Comparison of ENCODE assay signal across 9 cellular contexts in the genomic region with DNA sequence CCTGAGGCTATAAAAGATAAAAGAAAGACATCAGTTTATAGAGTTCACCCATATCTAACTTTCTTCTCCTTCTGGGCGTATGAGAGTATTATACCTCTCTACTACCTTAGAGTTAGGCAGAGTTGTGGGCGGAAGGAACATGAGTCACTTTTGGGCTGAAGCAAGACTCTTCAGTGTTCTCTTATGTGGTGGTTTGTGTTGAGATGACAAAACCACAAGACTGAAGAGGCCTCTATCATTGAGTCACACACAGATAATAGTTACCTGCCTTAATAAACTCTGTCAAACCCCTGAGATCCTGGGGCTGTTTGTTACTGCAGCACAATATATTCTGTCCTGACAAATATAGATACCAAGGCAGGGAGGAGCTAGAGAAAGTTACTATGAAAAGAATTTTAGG.
A peak's percentile ranks its signal among the peaks of the same experiment; 100 is the strongest.
DNase-seq lines count a peak whose midpoint lies in the region; ATAC-seq and TF ChIP-seq lines count a peak whose summit lies in the region.
"Had no signal": no experiment of that assay in that cellular context is flagged by ENCODE, and none has a peak within 500 bp of the region (broad histone marks: within the 10 kb centered on the region; RNA-seq: fewer than 3 reads in every experiment).

No MANE protein-coding gene starts in this region.

- TF ChIP-seq CTCF in CD14-positive monocyte (IDR thresholded peaks at IDR 0.05) = no peak

- H3K4me3 Mint-ChIP-seq in CD14-positive monocyte = no peak overlapping the region
- H3K4me3 Mint-ChIP-seq: activated naive CD4-positive, alpha-beta T cell treated with anti-CD3 and anti-CD28 coated beads, Interleukin-2, amount 50 U/mL, for 24 hours had no signal

- peak; percentile 59 for DNase-seq in CD14-positive monocyte (ENCODE audit: low spot score)
- peak; percentile 13 for DNase-seq in activated T-helper 9 cell treated with anti-CD3 and anti-CD28 coated beads, Interleukin-2, amount 50 U/mL, for 16 hours (ENCODE audit: low read depth)
- peak in 3 of 4 experiments; percentile 3 to 31 (median 20) for DNase-seq in stimulated activated CD4-positive, alpha-beta T cell treated with anti-CD3 and anti-CD28 coated beads, Interleukin-1b, Interleukin-23, amount 100 ng/mL, for 24 hours (ENCODE audit: low read depth in 4 of 4, low spot score in 1 of 4)
- DNase-seq in sciatic nerve (ENCODE audit: low spot score) = no peak
- DNase-seq in G401 (ENCODE audit: low spot score) = no peak
- DNase-seq in hepatic stellate cell (ENCODE audit: low spot score) = no peak

- no peaks in the 10 kb centered on the region for H3K27me3 Mint-ChIP-seq in CD14-positive monocyte (ENCODE audit: low read depth in 3 of 3)
- H3K27me3 Mint-ChIP-seq: activated naive CD4-positive, alpha-beta T cell treated with anti-CD3 and anti-CD28 coated beads, Interleukin-2, amount 50 U/mL, for 24 hours had no signal

- peak; percentile 63 for ATAC-seq in GM19468 (IDR thresholded peaks at IDR 0.05; ENCODE audit: extremely low read depth, unreplicated experiment)
- ATAC-seq in HG03571 (IDR thresholded peaks at IDR 0.05; ENCODE audit: unreplicated experiment) = peak; percentile 52
- ATAC-seq in sciatic nerve = no peak

- peak overlapping the region in 4 of 7 donors; percentile 70 to 93 (median 90) for H3K27ac Mint-ChIP-seq in CD14-positive monocyte
- H3K27ac Mint-ChIP-seq: activated naive CD4-positive, alpha-beta T cell treated with anti-CD3 and anti-CD28 coated beads, Interleukin-2, amount 50 U/mL, for 24 hours had no signal

- H3K9me3 Mint-ChIP-seq in CD14-positive monocyte = peaks cover 0 to 4% (median 0%) of the 10 kb centered on the region in 7 donors
- H3K9me3 Mint-ChIP-seq: activated naive CD4-positive, alpha-beta T cell treated with anti-CD3 and anti-CD28 coated beads, Interleukin-2, amount 50 U/mL, for 24 hours had no signal

- no peaks in the 10 kb centered on the region for H3K36me3 Mint-ChIP-seq in CD14-positive monocyte
- H3K36me3 Mint-ChIP-seq: activated naive CD4-positive, alpha-beta T cell treated with anti-CD3 and anti-CD28 coated beads, Interleukin-2, amount 50 U/mL, for 24 hours had no signal

- peaks cover 14% of the 10 kb centered on the region for H3K4me1 Mint-ChIP-seq in CD14-positive monocyte

- intact Hi-C loops in CD14-positive monocyte (cut with micrococcal nuclease) = no loop called here
- intact Hi-C loops in sciatic nerve (cut with DNase I) = no loop called here

- in situ Hi-C loops in G401 (cut with HindIII; ENCODE audit: low sequenced_read_pairs) = no loop called here

Comparison
In these comparisons a context has a peak if more than half of its experiments do, and no peak if none do; other contexts are left out.
1. DNase-seq: peak in CD14-positive monocyte (single experiment), activated T-helper 9 cell treated with anti-CD3 and anti-CD28 coated beads, Interleukin-2, amount 50 U/mL, for 16 hours (single experiment) and stimulated activated CD4-positive, alpha-beta T cell treated with anti-CD3 and anti-CD28 coated beads, Interleukin-1b, Interleukin-23, amount 100 ng/mL, for 24 hours (3 of 4); none in sciatic nerve (single experiment), G401 (single experiment) and hepatic stellate cell (single experiment).